Comparison of ENCODE assay signal across 8 cellular contexts in the genomic region with DNA sequence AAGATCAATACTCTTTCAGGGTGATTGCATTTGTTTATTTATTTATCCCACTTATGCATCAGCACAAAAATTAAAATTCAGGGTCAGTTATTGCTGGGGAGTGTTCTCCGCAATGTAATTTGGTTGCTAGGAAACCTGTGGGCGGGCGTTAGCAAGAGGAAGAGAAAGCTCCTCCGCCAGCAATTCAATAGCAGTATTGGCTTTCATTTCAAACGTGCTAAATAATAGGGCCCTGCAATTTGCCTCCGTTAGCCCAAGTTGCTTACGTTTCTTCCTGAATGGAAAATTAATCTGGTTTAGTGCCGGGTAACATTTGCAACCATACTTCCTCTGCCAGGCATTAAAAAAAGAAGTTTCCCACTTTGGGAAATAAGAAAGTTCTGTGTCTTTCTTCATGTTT. TPM values are rescaled to one million over a fixed set of nuclear protein-coding genes. Genes with fewer than 3 reads are reported as not detected.
A peak's percentile ranks its signal among the peaks of the same experiment; 100 is the strongest.
DNase-seq lines count a peak whose midpoint lies in the region; ATAC-seq and TF ChIP-seq lines count a peak whose summit lies in the region.

No MANE protein-coding gene starts in this region.

- no peak overlapping the region for H3K4me3 ChIP-seq in hepatocyte

- H3K27me3 ChIP-seq in hepatocyte, result no peaks in the 10 kb centered on the region

- H3K36me3 ChIP-seq in hepatocyte (replicated peaks; ENCODE audit: insufficient read depth, low read depth), result no peaks in the 10 kb centered on the region

- 44% methylated on average over 8 of the region's 8 CpGs for WGBS in hepatocyte (ENCODE audit: low lambda C conversion rate, missing lambda C conversion rate)

- DNase-seq in NCI-H2171 (lab: John Stamatoyannopoulos, UW) (peak; percentile 14), activated T-cell treated with anti-CD3 and anti-CD28 coated beads for 4 hours (peak; percentile 60), fibroblast of peridontal ligament (ENCODE audit: extremely low read depth) (peak; percentile 80), sciatic nerve (ENCODE audit: low spot score) (peak; percentile 79), 8988T (no peak), hepatocyte (ENCODE audit: low spot score) (no peak)

- no peaks in the 10 kb centered on the region for H3K79me2 ChIP-seq in hepatocyte

- no peaks in the 10 kb centered on the region for H3K9me3 ChIP-seq in hepatocyte (ENCODE audit: low read depth)

- H3K9me2 ChIP-seq in hepatocyte (replicated peaks; ENCODE audit: insufficient read depth), result no peaks in the 10 kb centered on the region

- no peak for TF ChIP-seq CTCF in hepatocyte (IDR thresholded peaks at IDR 0.05; ENCODE audit: poor library complexity)

- H3K4me1 ChIP-seq in hepatocyte (ENCODE audit: insufficient read depth), result no peaks in the 10 kb centered on the region

- intact Hi-C loops in sciatic nerve (cut with DNase I), result no loop called here

- ATAC-seq in GM18499 (IDR thresholded peaks at IDR 0.05; ENCODE audit: insufficient read depth, unreplicated experiment) (peak; percentile 76), HG02678 (IDR thresholded peaks at IDR 0.05; ENCODE audit: unreplicated experiment) (peak; percentile 89), sciatic nerve (peak; percentile 86)

- no peaks in the 10 kb centered on the region for H4K20me1 ChIP-seq in hepatocyte (ENCODE audit: insufficient read depth, poor library complexity, severe bottlenecking)

- H3K27ac ChIP-seq in hepatocyte, result no peak overlapping the region

- H2AFZ ChIP-seq in hepatocyte, result no peak overlapping the region

- no peak overlapping the region for H3K4me2 ChIP-seq in hepatocyte

RNA-seq across cellular contexts. Expression of a gene that starts 35.5 kb away (rescaled TPM):
- total RNA-seq in sciatic nerve (33.5 TPM), hepatocyte (14.2 and 15.1 TPM in 2 replicates)
- polyA plus RNA-seq in hepatocyte, result 3.2 and 4.9 TPM in 2 replicates

Comparison
In these comparisons a context has a peak if more than half of its experiments do, and no peak if none do; other contexts are left out.
1. DNase-seq: peak in NCI-H2171 (single experiment), activated T-cell treated with anti-CD3 and anti-CD28 coated beads for 4 hours (single experiment), fibroblast of peridontal ligament (single experiment) and sciatic nerve (single experiment); none in 8988T (single experiment) and hepatocyte (single experiment).
2. Peak in every context shown above with its lines, with median percentiles within 50 percentile points of each other: ATAC-seq.